1 cellular context compared by ENCODE assay signal in genomic region chr11:67262731-67263675, GRCh38.
TF ChIP-seq lines count a peak whose summit lies in the region.

No MANE protein-coding gene starts in this region.

TF ChIP-seq in K562, 482 proteins besides CTCF, POLR2A, EP300 and RAD21 (continued from another document and continues in another):
- TF ChIP-seq ZNF766 (CRISPR knock-in tag; conservative IDR thresholded peaks at IDR 0.05) (0 out of 2 replicates have a peak, but pooled peaks have one; percentile 52), ZNF316 (IDR thresholded peaks at IDR 0.05) (peak; percentile 76), ZNF318 (IDR thresholded peaks at IDR 0.05; ENCODE audit: borderline replicate concordance in 1 of 2, low read depth in 1 of 2) (no peak), ZBTB11 (CRISPR knock-in tag; IDR thresholded peaks at IDR 0.05) (peak in 1 of 3 experiments; percentile 68; a peak in 2 of 6 replicates), CTBP1 (IDR thresholded peaks at IDR 0.05; ENCODE audit: borderline replicate concordance) (peak; percentile 34; the same call in 1 of the 2 replicates), NR2C1 (IDR thresholded peaks at IDR 0.05) (0 out of 2 replicates have a peak, but pooled peaks have one; percentile 27), NR2C1 (tag; IDR thresholded peaks at IDR 0.05) (no peak), TEAD1 (CRISPR knock-in tag; IDR thresholded peaks at IDR 0.05) (peak; percentile 4 to 53; a peak in 2 of 4 replicates), L3MBTL2 (IDR thresholded peaks at IDR 0.05) (peak; percentile 37), ESRRA (IDR thresholded peaks at IDR 0.05; ENCODE audit: borderline replicate concordance, low read depth) (peak; percentile 43; the same call in 1 of the 2 replicates), NR2C2 (CRISPR knock-in tag; IDR thresholded peaks at IDR 0.05) (peak; percentile 58; the same call in 1 of the 2 replicates), NR2C2 (tag; IDR thresholded peaks at IDR 0.05) (peak; percentile 63; the same call in 1 of the 2 replicates), NCOA6 (IDR thresholded peaks at IDR 0.05) (no peak), ZBTB40 (IDR thresholded peaks at IDR 0.05) (peak; percentile 67), ZBTB40 (CRISPR knock-in tag; IDR thresholded peaks at IDR 0.05) (no peak), GATAD2A (IDR thresholded peaks at IDR 0.05) (0 out of 2 replicates have a peak, but pooled peaks have one; percentile 12), CTCFL (IDR thresholded peaks at IDR 0.05; ENCODE audit: borderline replicate concordance, insufficient read depth, low read depth, low read length, poor library complexity, severe bottlenecking) (peak; percentile 93), SPI1 (IDR thresholded peaks at IDR 0.05; ENCODE audit: borderline replicate concordance, low read depth, low read length) (peak; percentile 65), SP1 (CRISPR knock-in tag; IDR thresholded peaks at IDR 0.05) (peak; percentile 52; the same call in 1 of the 2 replicates), CREM (IDR thresholded peaks at IDR 0.05; ENCODE audit: low read depth) (peak; percentile 65), MTA3 (IDR thresholded peaks at IDR 0.05; ENCODE audit: borderline replicate concordance) (peak; percentile 68; the same call in 1 of the 2 replicates), GTF2F1 (IDR thresholded peaks at IDR 0.05; ENCODE audit: low read depth, low read length) (0 out of 2 replicates have a peak, but pooled peaks have one; percentile 20), ZBTB7A (IDR thresholded peaks at IDR 0.05; ENCODE audit: borderline replicate concordance, control insufficient read depth, low read depth, low read length) (0 out of 2 replicates have a peak, but pooled peaks have one; percentile 39), TOE1 (IDR thresholded peaks at IDR 0.05; ENCODE audit: borderline replicate concordance) (peak; percentile 62; the same call in 1 of the 2 replicates), TOE1 (CRISPR knock-in tag; IDR thresholded peaks at IDR 0.05; ENCODE audit: borderline replicate concordance, low read depth) (no peak), CBX3 (IDR thresholded peaks at IDR 0.05; ENCODE audit: borderline replicate concordance in 1 of 2, low read length in 2 of 2) (peak in 1 of 2 experiments; percentile 57; a peak in 1 of 3 replicates), HDAC1 (IDR thresholded peaks at IDR 0.05) (peak in 1 of 2 experiments; percentile 63; a peak in 2 of 4 replicates), RCOR1 (IDR thresholded peaks at IDR 0.05; ENCODE audit: borderline replicate concordance in 1 of 2, low read depth in 2 of 2, low read length in 2 of 2) (peak in 1 of 2 experiments; percentile 57; a peak in 2 of 4 replicates), ZNF143 (CRISPR knock-in tag; IDR thresholded peaks at IDR 0.05) (peak; percentile 20; the same call in 1 of the 2 replicates), SOX6 (IDR thresholded peaks at IDR 0.05) (peak; percentile 31; the same call in 1 of the 2 replicates), DMBX1 (CRISPR knock-in tag; IDR thresholded peaks at IDR 0.05; ENCODE audit: borderline replicate concordance) (0 out of 2 replicates have a peak, but pooled peaks have one; percentile 18), TFAP4 (CRISPR knock-in tag; IDR thresholded peaks at IDR 0.05; ENCODE audit: borderline replicate concordance) (peak; percentile 65; the same call in 1 of the 2 replicates), GABPB1 (CRISPR knock-in tag; IDR thresholded peaks at IDR 0.05) (peak; percentile 82)
